1 cellular context compared by ENCODE assay signal in the genomic region with DNA sequence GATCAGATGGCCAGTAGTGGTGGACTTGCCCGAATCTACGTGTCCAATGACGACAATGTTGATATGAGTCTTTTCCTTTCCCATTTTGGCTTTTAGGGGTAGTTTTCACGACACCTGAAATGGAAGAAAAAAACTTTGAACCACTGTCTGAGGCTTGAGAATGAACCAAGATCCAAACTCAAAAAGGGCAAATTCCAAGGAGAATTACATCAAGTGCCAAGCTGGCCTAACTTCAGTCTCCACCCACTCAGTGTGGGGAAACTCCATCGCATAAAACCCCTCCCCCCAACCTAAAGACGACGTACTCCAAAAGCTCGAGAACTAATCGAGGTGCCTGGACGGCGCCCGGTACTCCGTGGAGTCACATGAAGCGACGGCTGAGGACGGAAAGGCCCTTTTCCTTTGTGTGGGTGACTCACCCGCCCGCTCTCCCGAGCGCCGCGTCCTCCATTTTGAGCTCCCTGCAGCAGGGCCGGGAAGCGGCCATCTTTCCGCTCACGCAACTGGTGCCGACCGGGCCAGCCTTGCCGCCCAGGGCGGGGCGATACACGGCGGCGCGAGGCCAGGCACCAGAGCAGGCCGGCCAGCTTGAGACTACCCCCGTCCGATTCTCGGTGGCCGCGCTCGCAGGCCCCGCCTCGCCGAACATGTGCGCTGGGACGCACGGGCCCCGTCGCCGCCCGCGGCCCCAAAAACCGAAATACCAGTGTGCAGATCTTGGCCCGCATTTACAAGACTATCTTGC.
A peak's percentile ranks its signal among the peaks of the same experiment; 100 is the strongest.
TF ChIP-seq lines count a peak whose summit lies in the region.

No MANE protein-coding gene starts in this region.

TF ChIP-seq in HepG2, 621 proteins besides CTCF, POLR2A, EP300 and RAD21 (continued from another document and continues in another):
- TF ChIP-seq, protein P1, sequence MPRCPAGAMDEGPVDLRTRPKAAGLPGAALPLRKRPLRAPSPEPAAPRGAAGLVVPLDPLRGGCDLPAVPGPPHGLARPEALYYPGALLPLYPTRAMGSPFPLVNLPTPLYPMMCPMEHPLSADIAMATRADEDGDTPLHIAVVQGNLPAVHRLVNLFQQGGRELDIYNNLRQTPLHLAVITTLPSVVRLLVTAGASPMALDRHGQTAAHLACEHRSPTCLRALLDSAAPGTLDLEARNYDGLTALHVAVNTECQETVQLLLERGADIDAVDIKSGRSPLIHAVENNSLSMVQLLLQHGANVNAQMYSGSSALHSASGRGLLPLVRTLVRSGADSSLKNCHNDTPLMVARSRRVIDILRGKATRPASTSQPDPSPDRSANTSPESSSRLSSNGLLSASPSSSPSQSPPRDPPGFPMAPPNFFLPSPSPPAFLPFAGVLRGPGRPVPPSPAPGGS (CRISPR knock-in tag; IDR thresholded peaks at IDR 0.05) = no peak
- no peak for TF ChIP-seq ZNF761 (CRISPR knock-in tag; conservative IDR thresholded peaks at IDR 0.05)
- TF ChIP-seq PHF20 (CRISPR knock-in tag; IDR thresholded peaks at IDR 0.05) = no peak; the same call in none of the 2 replicates
- TF ChIP-seq CAMTA2 (CRISPR knock-in tag; IDR thresholded peaks at IDR 0.05; ENCODE audit: borderline replicate concordance) = no peak
- TF ChIP-seq ZNF431 (CRISPR knock-in tag; IDR thresholded peaks at IDR 0.05; ENCODE audit: borderline replicate concordance, low read depth) = no peak
- TF ChIP-seq ZNF263 (CRISPR knock-in tag; IDR thresholded peaks at IDR 0.05) = no peak
- TF ChIP-seq FOXA1 (IDR thresholded peaks at IDR 0.05) = no peak
- TF ChIP-seq FOXA1 (CRISPR knock-in tag; IDR thresholded peaks at IDR 0.05) = no peak
- no peak for TF ChIP-seq MBD4 (IDR thresholded peaks at IDR 0.05; ENCODE audit: borderline replicate concordance, low read length)
- TF ChIP-seq, protein P2, sequence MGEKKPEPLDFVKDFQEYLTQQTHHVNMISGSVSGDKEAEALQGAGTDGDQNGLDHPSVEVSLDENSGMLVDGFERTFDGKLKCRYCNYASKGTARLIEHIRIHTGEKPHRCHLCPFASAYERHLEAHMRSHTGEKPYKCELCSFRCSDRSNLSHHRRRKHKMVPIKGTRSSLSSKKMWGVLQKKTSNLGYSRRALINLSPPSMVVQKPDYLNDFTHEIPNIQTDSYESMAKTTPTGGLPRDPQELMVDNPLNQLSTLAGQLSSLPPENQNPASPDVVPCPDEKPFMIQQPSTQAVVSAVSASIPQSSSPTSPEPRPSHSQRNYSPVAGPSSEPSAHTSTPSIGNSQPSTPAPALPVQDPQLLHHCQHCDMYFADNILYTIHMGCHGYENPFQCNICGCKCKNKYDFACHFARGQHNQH (CRISPR knock-in tag; IDR thresholded peaks at IDR 0.05) = 0 out of 2 replicates have a peak, but pooled peaks have one; percentile 17
- TF ChIP-seq ZNF256 (CRISPR knock-in tag; conservative IDR thresholded peaks at IDR 0.05) = no peak
- TF ChIP-seq, protein P3, sequence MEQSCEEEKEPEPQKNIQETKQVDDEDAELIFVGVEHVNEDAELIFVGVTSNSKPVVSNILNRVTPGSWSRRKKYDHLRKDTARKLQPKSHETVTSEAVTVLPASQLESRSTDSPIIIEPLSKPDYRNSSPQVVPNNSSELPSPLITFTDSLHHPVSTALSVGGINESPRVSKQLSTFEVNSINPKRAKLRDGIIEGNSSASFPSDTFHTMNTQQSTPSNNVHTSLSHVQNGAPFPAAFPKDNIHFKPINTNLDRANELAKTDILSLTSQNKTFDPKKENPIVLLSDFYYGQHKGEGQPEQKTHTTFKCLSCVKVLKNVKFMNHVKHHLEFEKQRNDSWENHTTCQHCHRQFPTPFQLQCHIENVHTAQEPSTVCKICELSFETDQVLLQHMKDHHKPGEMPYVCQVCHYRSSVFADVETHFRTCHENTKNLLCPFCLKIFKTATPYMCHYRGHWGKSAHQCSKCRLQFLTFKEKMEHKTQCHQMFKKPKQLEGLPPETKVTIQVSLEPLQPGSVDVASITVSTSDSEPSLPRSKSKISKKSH (CRISPR knock-in tag; IDR thresholded peaks at IDR 0.05; ENCODE audit: borderline replicate concordance) = no peak
- no peak for TF ChIP-seq ZNF652 (CRISPR knock-in tag; IDR thresholded peaks at IDR 0.05; ENCODE audit: borderline replicate concordance, low read depth)
- peak; percentile 31; the same call in 1 of the 2 replicates for TF ChIP-seq HOXD1 (CRISPR knock-in tag; IDR thresholded peaks at IDR 0.05)
- no peak for TF ChIP-seq ZNF841 (CRISPR knock-in tag; IDR thresholded peaks at IDR 0.05; ENCODE audit: borderline replicate concordance)
- TF ChIP-seq NR3C1 (CRISPR knock-in tag; IDR thresholded peaks at IDR 0.05) = no peak
- TF ChIP-seq ZNF788 (CRISPR knock-in tag; IDR thresholded peaks at IDR 0.05; ENCODE audit: borderline replicate concordance) = no peak
- no peak for TF ChIP-seq MED1 (CRISPR knock-in tag; IDR thresholded peaks at IDR 0.05)
- TF ChIP-seq, protein P4, sequence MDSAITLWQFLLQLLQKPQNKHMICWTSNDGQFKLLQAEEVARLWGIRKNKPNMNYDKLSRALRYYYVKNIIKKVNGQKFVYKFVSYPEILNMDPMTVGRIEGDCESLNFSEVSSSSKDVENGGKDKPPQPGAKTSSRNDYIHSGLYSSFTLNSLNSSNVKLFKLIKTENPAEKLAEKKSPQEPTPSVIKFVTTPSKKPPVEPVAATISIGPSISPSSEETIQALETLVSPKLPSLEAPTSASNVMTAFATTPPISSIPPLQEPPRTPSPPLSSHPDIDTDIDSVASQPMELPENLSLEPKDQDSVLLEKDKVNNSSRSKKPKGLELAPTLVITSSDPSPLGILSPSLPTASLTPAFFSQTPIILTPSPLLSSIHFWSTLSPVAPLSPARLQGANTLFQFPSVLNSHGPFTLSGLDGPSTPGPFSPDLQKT (CRISPR knock-in tag; IDR thresholded peaks at IDR 0.05; ENCODE audit: borderline replicate concordance) = no peak
- no peak for TF ChIP-seq ZNF616 (CRISPR knock-in tag; IDR thresholded peaks at IDR 0.05; ENCODE audit: low read depth)
- no peak for TF ChIP-seq NR2C2 (CRISPR knock-in tag; IDR thresholded peaks at IDR 0.05; ENCODE audit: borderline replicate concordance)
- TF ChIP-seq, protein P5, sequence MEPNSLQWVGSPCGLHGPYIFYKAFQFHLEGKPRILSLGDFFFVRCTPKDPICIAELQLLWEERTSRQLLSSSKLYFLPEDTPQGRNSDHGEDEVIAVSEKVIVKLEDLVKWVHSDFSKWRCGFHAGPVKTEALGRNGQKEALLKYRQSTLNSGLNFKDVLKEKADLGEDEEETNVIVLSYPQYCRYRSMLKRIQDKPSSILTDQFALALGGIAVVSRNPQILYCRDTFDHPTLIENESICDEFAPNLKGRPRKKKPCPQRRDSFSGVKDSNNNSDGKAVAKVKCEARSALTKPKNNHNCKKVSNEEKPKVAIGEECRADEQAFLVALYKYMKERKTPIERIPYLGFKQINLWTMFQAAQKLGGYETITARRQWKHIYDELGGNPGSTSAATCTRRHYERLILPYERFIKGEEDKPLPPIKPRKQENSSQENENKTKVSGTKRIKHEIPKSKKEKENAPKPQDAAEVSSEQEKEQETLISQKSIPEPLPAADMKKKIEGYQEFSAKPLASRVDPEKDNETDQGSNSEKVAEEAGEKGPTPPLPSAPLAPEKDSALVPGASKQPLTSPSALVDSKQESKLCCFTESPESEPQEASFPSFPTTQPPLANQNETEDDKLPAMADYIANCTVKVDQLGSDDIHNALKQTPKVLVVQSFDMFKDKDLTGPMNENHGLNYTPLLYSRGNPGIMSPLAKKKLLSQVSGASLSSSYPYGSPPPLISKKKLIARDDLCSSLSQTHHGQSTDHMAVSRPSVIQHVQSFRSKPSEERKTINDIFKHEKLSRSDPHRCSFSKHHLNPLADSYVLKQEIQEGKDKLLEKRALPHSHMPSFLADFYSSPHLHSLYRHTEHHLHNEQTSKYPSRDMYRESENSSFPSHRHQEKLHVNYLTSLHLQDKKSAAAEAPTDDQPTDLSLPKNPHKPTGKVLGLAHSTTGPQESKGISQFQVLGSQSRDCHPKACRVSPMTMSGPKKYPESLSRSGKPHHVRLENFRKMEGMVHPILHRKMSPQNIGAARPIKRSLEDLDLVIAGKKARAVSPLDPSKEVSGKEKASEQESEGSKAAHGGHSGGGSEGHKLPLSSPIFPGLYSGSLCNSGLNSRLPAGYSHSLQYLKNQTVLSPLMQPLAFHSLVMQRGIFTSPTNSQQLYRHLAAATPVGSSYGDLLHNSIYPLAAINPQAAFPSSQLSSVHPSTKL (CRISPR knock-in tag; IDR thresholded peaks at IDR 0.05) = no peak
- 0 out of 2 replicates have a peak, but pooled peaks have one; percentile 12 for TF ChIP-seq ZNF570 (CRISPR knock-in tag; IDR thresholded peaks at IDR 0.05; ENCODE audit: borderline replicate concordance)
- peak; percentile 100 for TF ChIP-seq RBFOX2 (IDR thresholded peaks at IDR 0.05; ENCODE audit: low read depth, low read length)
- TF ChIP-seq KAT7 (CRISPR knock-in tag; IDR thresholded peaks at IDR 0.05; ENCODE audit: borderline replicate concordance) = peak; percentile 73; the same call in 1 of the 2 replicates
- TF ChIP-seq, protein P6, sequence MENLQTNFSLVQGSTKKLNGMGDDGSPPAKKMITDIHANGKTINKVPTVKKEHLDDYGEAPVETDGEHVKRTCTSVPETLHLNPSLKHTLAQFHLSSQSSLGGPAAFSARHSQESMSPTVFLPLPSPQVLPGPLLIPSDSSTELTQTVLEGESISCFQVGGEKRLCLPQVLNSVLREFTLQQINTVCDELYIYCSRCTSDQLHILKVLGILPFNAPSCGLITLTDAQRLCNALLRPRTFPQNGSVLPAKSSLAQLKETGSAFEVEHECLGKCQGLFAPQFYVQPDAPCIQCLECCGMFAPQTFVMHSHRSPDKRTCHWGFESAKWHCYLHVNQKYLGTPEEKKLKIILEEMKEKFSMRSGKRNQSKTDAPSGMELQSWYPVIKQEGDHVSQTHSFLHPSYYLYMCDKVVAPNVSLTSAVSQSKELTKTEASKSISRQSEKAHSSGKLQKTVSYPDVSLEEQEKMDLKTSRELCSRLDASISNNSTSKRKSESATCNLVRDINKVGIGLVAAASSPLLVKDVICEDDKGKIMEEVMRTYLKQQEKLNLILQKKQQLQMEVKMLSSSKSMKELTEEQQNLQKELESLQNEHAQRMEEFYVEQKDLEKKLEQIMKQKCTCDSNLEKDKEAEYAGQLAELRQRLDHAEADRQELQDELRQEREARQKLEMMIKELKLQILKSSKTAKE (CRISPR knock-in tag; IDR thresholded peaks at IDR 0.05; ENCODE audit: borderline replicate concordance) = no peak
- peak; percentile 53; the same call in 1 of the 2 replicates for TF ChIP-seq ZBTB7B (CRISPR knock-in tag; IDR thresholded peaks at IDR 0.05)
- no peak for TF ChIP-seq RBAK (CRISPR knock-in tag; IDR thresholded peaks at IDR 0.05)
- no peak for TF ChIP-seq SETDB1 (CRISPR knock-in tag; IDR thresholded peaks at IDR 0.05; ENCODE audit: borderline replicate concordance)
- TF ChIP-seq ZNF20 (CRISPR knock-in tag; IDR thresholded peaks at IDR 0.05) = no peak; the same call in 1 of the 2 replicates
- no peak for TF ChIP-seq ZSCAN31 (CRISPR knock-in tag; IDR thresholded peaks at IDR 0.05; ENCODE audit: low read depth)
- peak; percentile 49; the same call in 1 of the 2 replicates for TF ChIP-seq SP2 (CRISPR knock-in tag; IDR thresholded peaks at IDR 0.05)
- TF ChIP-seq, protein P7, sequence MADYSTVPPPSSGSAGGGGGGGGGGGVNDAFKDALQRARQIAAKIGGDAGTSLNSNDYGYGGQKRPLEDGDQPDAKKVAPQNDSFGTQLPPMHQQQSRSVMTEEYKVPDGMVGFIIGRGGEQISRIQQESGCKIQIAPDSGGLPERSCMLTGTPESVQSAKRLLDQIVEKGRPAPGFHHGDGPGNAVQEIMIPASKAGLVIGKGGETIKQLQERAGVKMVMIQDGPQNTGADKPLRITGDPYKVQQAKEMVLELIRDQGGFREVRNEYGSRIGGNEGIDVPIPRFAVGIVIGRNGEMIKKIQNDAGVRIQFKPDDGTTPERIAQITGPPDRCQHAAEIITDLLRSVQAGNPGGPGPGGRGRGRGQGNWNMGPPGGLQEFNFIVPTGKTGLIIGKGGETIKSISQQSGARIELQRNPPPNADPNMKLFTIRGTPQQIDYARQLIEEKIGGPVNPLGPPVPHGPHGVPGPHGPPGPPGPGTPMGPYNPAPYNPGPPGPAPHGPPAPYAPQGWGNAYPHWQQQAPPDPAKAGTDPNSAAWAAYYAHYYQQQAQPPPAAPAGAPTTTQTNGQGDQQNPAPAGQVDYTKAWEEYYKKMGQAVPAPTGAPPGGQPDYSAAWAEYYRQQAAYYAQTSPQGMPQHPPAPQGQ (CRISPR knock-in tag; IDR thresholded peaks at IDR 0.05; ENCODE audit: borderline replicate concordance) = no peak
- TF ChIP-seq SNAPC2 (CRISPR knock-in tag; IDR thresholded peaks at IDR 0.05) = no peak; the same call in 1 of the 2 replicates
- TF ChIP-seq KLF12 (CRISPR knock-in tag; IDR thresholded peaks at IDR 0.05; ENCODE audit: borderline replicate concordance) = no peak
- TF ChIP-seq ARNTL (CRISPR knock-in tag; IDR thresholded peaks at IDR 0.05) = no peak
- no peak for TF ChIP-seq ZKSCAN1 (IDR thresholded peaks at IDR 0.05; ENCODE audit: low read length)
- no peak; the same call in 1 of the 2 replicates for TF ChIP-seq ZNF501 (CRISPR knock-in tag; IDR thresholded peaks at IDR 0.05)
- no peak for TF ChIP-seq ZNF432 (CRISPR knock-in tag; IDR thresholded peaks at IDR 0.05; ENCODE audit: borderline replicate concordance)
- no peak; the same call in 1 of the 2 replicates for TF ChIP-seq NKX3-1 (CRISPR knock-in tag; IDR thresholded peaks at IDR 0.05)
- TF ChIP-seq CHD2 (IDR thresholded peaks at IDR 0.05; ENCODE audit: low read depth, low read length) = no peak
- TF ChIP-seq, protein P8, sequence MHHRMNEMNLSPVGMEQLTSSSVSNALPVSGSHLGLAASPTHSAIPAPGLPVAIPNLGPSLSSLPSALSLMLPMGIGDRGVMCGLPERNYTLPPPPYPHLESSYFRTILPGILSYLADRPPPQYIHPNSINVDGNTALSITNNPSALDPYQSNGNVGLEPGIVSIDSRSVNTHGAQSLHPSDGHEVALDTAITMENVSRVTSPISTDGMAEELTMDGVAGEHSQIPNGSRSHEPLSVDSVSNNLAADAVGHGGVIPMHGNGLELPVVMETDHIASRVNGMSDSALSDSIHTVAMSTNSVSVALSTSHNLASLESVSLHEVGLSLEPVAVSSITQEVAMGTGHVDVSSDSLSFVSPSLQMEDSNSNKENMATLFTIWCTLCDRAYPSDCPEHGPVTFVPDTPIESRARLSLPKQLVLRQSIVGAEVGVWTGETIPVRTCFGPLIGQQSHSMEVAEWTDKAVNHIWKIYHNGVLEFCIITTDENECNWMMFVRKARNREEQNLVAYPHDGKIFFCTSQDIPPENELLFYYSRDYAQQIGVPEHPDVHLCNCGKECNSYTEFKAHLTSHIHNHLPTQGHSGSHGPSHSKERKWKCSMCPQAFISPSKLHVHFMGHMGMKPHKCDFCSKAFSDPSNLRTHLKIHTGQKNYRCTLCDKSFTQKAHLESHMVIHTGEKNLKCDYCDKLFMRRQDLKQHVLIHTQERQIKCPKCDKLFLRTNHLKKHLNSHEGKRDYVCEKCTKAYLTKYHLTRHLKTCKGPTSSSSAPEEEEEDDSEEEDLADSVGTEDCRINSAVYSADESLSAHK (CRISPR knock-in tag; IDR thresholded peaks at IDR 0.05; ENCODE audit: borderline replicate concordance) = no peak
- no peak for TF ChIP-seq POLR2AphosphoS2 (IDR thresholded peaks at IDR 0.05; ENCODE audit: low read depth, low read length)
